16 cellular contexts compared by ENCODE assay signal in genomic region chr15:66734961-66735908, GRCh38. TPM values are rescaled to one million over a fixed set of nuclear protein-coding genes. Genes with fewer than 3 reads are reported as not detected.
A peak's percentile ranks its signal among the peaks of the same experiment; 100 is the strongest.
DNase-seq lines count a peak whose midpoint lies in the region; ATAC-seq, FAIRE-seq and TF ChIP-seq lines count a peak whose summit lies in the region.
"Had no signal": no experiment of that assay in that cellular context is flagged by ENCODE, and none has a peak within 500 bp of the region (broad histone marks: within the 10 kb centered on the region; RNA-seq: fewer than 3 reads in every experiment).

No MANE protein-coding gene starts in this region.

- no peak overlapping the region for H2AFZ ChIP-seq in HepG2 (ENCODE audit: low read length)

- H3K27me3 Mint-ChIP-seq in activated naive CD4-positive, alpha-beta T cell treated with anti-CD3 and anti-CD28 coated beads, Interleukin-2, amount 10 ng/mL, durations not matched to agents 7 days and 5 days: peaks cover 32% of the 10 kb centered on the region

- TF ChIP-seq EP300 in HepG2 (IDR thresholded peaks at IDR 0.05; ENCODE audit: low read depth in 2 of 2, low read length in 2 of 2): no peak
- TF ChIP-seq EP300 in HepG2 (CRISPR knock-in tag; IDR thresholded peaks at IDR 0.05; ENCODE audit: borderline replicate concordance): no peak

- no TSS peak for BruUV-seq in HepG2 (replicated peaks; lab: Mats Ljungman, UMichigan)

- CTCF ChIA-PET in HepG2 (lab: Yijun Ruan, JAX; ENCODE audit: low intra/inter-chr PET ratio, low total read pairs): no interaction called here
- CTCF ChIA-PET in activated naive CD4-positive, alpha-beta T cell treated with anti-CD3 and anti-CD28 coated beads, Interleukin-2, amount 10 ng/mL, durations not matched to agents 7 days and 5 days (lab: Charles Lee): interaction anchor here (1.5 kb wide), 1 partner anchor 10 kb away, joined by 3 read pairs; no protein-coding TSS in a partner anchor

- no peaks in the 10 kb centered on the region for H3K9me3 Mint-ChIP-seq in activated naive CD4-positive, alpha-beta T cell treated with anti-CD3 and anti-CD28 coated beads, Interleukin-2, amount 10 ng/mL, durations not matched to agents 7 days and 5 days

- ATAC-seq in HepG2 (no peak), left ventricle myocardium superior (peak; percentile 35), sciatic nerve (peak; percentile 73), HG02938 (IDR thresholded peaks at IDR 0.05; ENCODE audit: unreplicated experiment) (no peak), GM21619 (IDR thresholded peaks at IDR 0.05; ENCODE audit: unreplicated experiment) (no peak)

- no peak for TF ChIP-seq POLR2A in HepG2 (IDR thresholded peaks at IDR 0.05; ENCODE audit: insufficient read depth in 1 of 2, low read depth in 2 of 2, low read length in 2 of 2)

- H3K4me3 ChIP-seq in liver (ENCODE audit: low read depth in 1 of 3, low read length in 3 of 3) (no peak overlapping the region), HepG2 (replicated peaks in 1 of 3; ENCODE audit: insufficient read depth in 1 of 3, low read depth in 2 of 3, low read length in 3 of 3) (no peak overlapping the region)

- H3K27ac ChIP-seq in liver (ENCODE audit: low read depth in 1 of 2, low read length in 2 of 2) (peak overlapping the region; percentile 45 to 73), HepG2 (ENCODE audit: extremely low read length, insufficient read depth, low read length) (no peak overlapping the region)
- H3K27ac ChIP-seq: HL-60 had no signal

- no peak overlapping the region for H3K4me3 Mint-ChIP-seq in activated naive CD4-positive, alpha-beta T cell treated with anti-CD3 and anti-CD28 coated beads, Interleukin-2, amount 10 ng/mL, durations not matched to agents 7 days and 5 days

- no peak overlapping the region for H3K4me2 ChIP-seq in HepG2 (ENCODE audit: low read depth, low read length)

- peaks cover 7 to 27% (median 20%) of the 10 kb centered on the region in 4 donors for H3K4me1 ChIP-seq in liver (ENCODE audit: control insufficient read depth in 4 of 4, insufficient read depth in 4 of 4, low read length in 3 of 4)
- peaks cover 17% of the 10 kb centered on the region for H3K4me1 ChIP-seq in HepG2 (ENCODE audit: insufficient read depth, low read length)

- DNase-seq in HepG2 (ENCODE audit: low spot score) (no peak), left ventricle myocardium superior (no peak), sciatic nerve (ENCODE audit: low spot score) (no peak), frontal cortex (ENCODE audit: low spot score in 2 of 2) (no peak)
- no peak for DNase-seq in activated naive CD4-positive, alpha-beta T cell treated with anti-CD3 and anti-CD28 coated beads, Interleukin-2, amount 10 ng/mL, durations not matched to agents 7 days and 5 days
- DNase-seq: activated CD4-positive, CD25-positive, alpha-beta regulatory T cell; activated gamma-delta T cell treated with Interleukin-2 at 50 U/mL for 16 hours; GDM1; Kasumi-1; mesendoderm; NCI-H524; stimulated activated naive CD4-positive, alpha-beta T cell treated with Interleukin-2 at 50 U/mL for 16 hours had no signal

- POLR2A ChIA-PET in HepG2 (lab: Yijun Ruan, JAX): no interaction called here

- no peak for TF ChIP-seq RAD21 in liver (IDR thresholded peaks at IDR 0.05)
- TF ChIP-seq RAD21 in HepG2 (CRISPR knock-in tag; IDR thresholded peaks at IDR 0.05): no peak

- intact Hi-C loops in HepG2 (cut with micrococcal nuclease; ENCODE audit: unreplicated experiment) (no loop called here), left ventricle myocardium superior (cut with micrococcal nuclease) (no loop called here), sciatic nerve (cut with DNase I) (no loop called here)

- H3K79me2 ChIP-seq in HepG2 (ENCODE audit: insufficient read depth, low read length): peaks cover 2% of the 10 kb centered on the region

- no peaks in the 10 kb centered on the region for H3K36me3 Mint-ChIP-seq in activated naive CD4-positive, alpha-beta T cell treated with anti-CD3 and anti-CD28 coated beads, Interleukin-2, amount 10 ng/mL, durations not matched to agents 7 days and 5 days

- WGBS in liver: 73% methylated on average over 10 of the region's 10 CpGs
- WGBS in HepG2 (ENCODE audit: low lambda C conversion rate): 91% methylated on average over 7 of the region's 10 CpGs

- no peaks in the 10 kb centered on the region for H4K20me1 ChIP-seq in HepG2 (ENCODE audit: insufficient read depth, low read length)

- H3K9me3 ChIP-seq in liver (ENCODE audit: control insufficient read depth in 4 of 4, low read length in 3 of 4): no peaks in the 10 kb centered on the region
- no peaks in the 10 kb centered on the region for H3K9me3 ChIP-seq in HepG2 (ENCODE audit: low read length)

- FAIRE-seq in HepG2 (lab: Jason Lieb, UNC) (no peak), frontal cortex (lab: Jason Lieb, UNC) (no peak)

- H3K9ac ChIP-seq in liver (ENCODE audit: low read depth in 1 of 2, low read length in 2 of 2): no peak overlapping the region
- H3K9ac ChIP-seq in HepG2 (ENCODE audit: insufficient read depth, low read depth, low read length): no peak overlapping the region

- no peak for TF ChIP-seq CTCF in liver (IDR thresholded peaks at IDR 0.05; ENCODE audit: low read depth, low read length, missing input control)
- TF ChIP-seq CTCF in HepG2 (CRISPR knock-in tag; IDR thresholded peaks at IDR 0.05): no peak

- in situ Hi-C loops in HepG2 (cut with HindIII; ENCODE audit: extremely low pct_ligation_motif_present, low pct_unique_long_range_greater_than_20kb): no loop called here

- H3K4me1 Mint-ChIP-seq in activated naive CD4-positive, alpha-beta T cell treated with anti-CD3 and anti-CD28 coated beads, Interleukin-2, amount 10 ng/mL, durations not matched to agents 7 days and 5 days: no peaks in the 10 kb centered on the region

- no peaks in the 10 kb centered on the region for H3K27me3 ChIP-seq in liver (ENCODE audit: control insufficient read depth in 4 of 4, insufficient read depth in 4 of 4, low read length in 3 of 4)
- H3K27me3 ChIP-seq in HepG2 (ENCODE audit: control insufficient read depth in 1 of 2, insufficient read depth in 2 of 2, low read length in 2 of 2): no peaks in the 10 kb centered on the region

- H3K27ac Mint-ChIP-seq in activated naive CD4-positive, alpha-beta T cell treated with anti-CD3 and anti-CD28 coated beads, Interleukin-2, amount 10 ng/mL, durations not matched to agents 7 days and 5 days: no peak overlapping the region

- H3K36me3 ChIP-seq in liver (ENCODE audit: control insufficient read depth in 4 of 4, insufficient read depth in 3 of 4, low read depth in 1 of 4, low read length in 3 of 4): no peaks in the 10 kb centered on the region
- H3K36me3 ChIP-seq in HepG2 (replicated peaks in 1 of 2; ENCODE audit: control insufficient read depth in 1 of 2, insufficient read depth in 2 of 2, low read length in 2 of 2): peaks cover 3 to 5% of the 10 kb centered on the region in 2 experiments; a peak in 1 of 5 replicates

TF ChIP-seq in liver, 16 proteins besides CTCF, POLR2A, EP300 and RAD21:
- TF ChIP-seq FOXA2 (IDR thresholded peaks at IDR 0.05) (no peak), HNF4A (conservative IDR thresholded peaks at IDR 0.05) (peak; percentile 29 to 43), YY1 (IDR thresholded peaks at IDR 0.05) (no peak), HNF4G (IDR thresholded peaks at IDR 0.05) (no peak), FOXA1 (IDR thresholded peaks at IDR 0.05) (no peak), GABPA (IDR thresholded peaks at IDR 0.05 in 1 of 2, conservative IDR thresholded peaks at IDR 0.05 in 1 of 2) (no peak), JUND (IDR thresholded peaks at IDR 0.05) (no peak), TAF1 (conservative IDR thresholded peaks at IDR 0.05) (no peak)
TF ChIP-seq in liver: peak in this region for 1.

TF ChIP-seq in HepG2, 621 proteins besides CTCF, POLR2A, EP300 and RAD21 (continues in another document):
- no peak for TF ChIP-seq SAFB2 (CRISPR knock-in tag; IDR thresholded peaks at IDR 0.05; ENCODE audit: borderline replicate concordance, low read depth)
- TF ChIP-seq ATF7-NPFF (CRISPR knock-in tag; IDR thresholded peaks at IDR 0.05; ENCODE audit: low read depth): no peak
- TF ChIP-seq ZBTB37 (CRISPR knock-in tag; IDR thresholded peaks at IDR 0.05): no peak

RNA-seq across cellular contexts. Expression of gene SMAD6, which starts 33.2 kb away (rescaled TPM):
- total RNA-seq in liver (10 to 100 TPM; 14.1 to 15.1 TPM), HepG2 (2016; rRNA removed; fragmentation: Illumina TruSeq; extraction: Trizol) (2.6 and 4.4 TPM in 2 replicates), left ventricle myocardium superior (14.9 TPM), sciatic nerve (62.4 TPM), frontal cortex (2.4 TPM)
- polyA plus RNA-seq in liver (1 to 10 TPM; 1.2 to 7.9 TPM), HepG2 (2011; rRNA removed) (3.1 and 3.3 TPM in 2 replicates)
- 0.79 and 0.91 TPM in 2 replicates for total RNA-seq in HepG2 (2016; cell fraction: cytosol; rRNA removed; fragmentation: Illumina TruSeq; extraction: Trizol; ENCODE audit: low read depth)
- 2.3 and 4.5 TPM in 2 replicates for total RNA-seq in HepG2 (2016; cell fraction: insoluble cytoplasmic fraction; rRNA removed; fragmentation: Illumina TruSeq; extraction: Trizol)
- total RNA-seq in HepG2 (2016; cell fraction: membrane; rRNA removed; fragmentation: Illumina TruSeq; extraction: Trizol): 2.0 and 2.2 TPM in 2 replicates
- 7.0 and 9.1 TPM in 2 replicates for total RNA-seq in HepG2 (2016; cell fraction: nucleus; rRNA removed; fragmentation: Illumina TruSeq; extraction: Trizol)
- 1.3 and 2.9 TPM in 2 replicates for polyA plus RNA-seq in HepG2 (2011; cell fraction: cytosol; rRNA removed)
- 6.7 and 14.1 TPM in 2 replicates for polyA plus RNA-seq in HepG2 (2011; cell fraction: nucleus; rRNA removed)
- polyA plus RNA-seq in HepG2 (2012): 3.3 and 3.9 TPM in 2 replicates
- 1.1 and 2.0 TPM in 2 replicates for polyA plus RNA-seq in HepG2 (2016; cell fraction: cytosol; fragmentation: Illumina TruSeq; extraction: Trizol; ENCODE audit: low read depth)
- 2.3 and 2.9 TPM in 2 replicates for polyA plus RNA-seq in HepG2 (2016; cell fraction: insoluble cytoplasmic fraction; fragmentation: Illumina TruSeq; extraction: Trizol; ENCODE audit: low read depth)
- 1.5 and 2.1 TPM in 2 replicates for polyA plus RNA-seq in HepG2 (2016; cell fraction: membrane; fragmentation: Illumina TruSeq; extraction: Trizol; ENCODE audit: low read depth)
- polyA plus RNA-seq in HepG2 (2016; cell fraction: nucleus; fragmentation: Illumina TruSeq; extraction: Trizol; ENCODE audit: insufficient read depth, low read depth): 7.1 and 8.1 TPM in 2 replicates
- polyA minus RNA-seq in HepG2 (2011; rRNA and poly(A)+ RNA removed; ENCODE audit: low replicate concordance): 19.3 and 109 TPM in 2 replicates
- 5.3 and 5.6 TPM in 2 replicates for polyA minus RNA-seq in HepG2 (2011; cell fraction: cytosol; rRNA and poly(A)+ RNA removed)
- 11.7 and 25.1 TPM in 2 replicates for polyA minus RNA-seq in HepG2 (2011; cell fraction: nucleus; rRNA and poly(A)+ RNA removed)

Comparison
In these comparisons a context has a peak if more than half of its experiments do, and no peak if none do; other contexts are left out.
1. ATAC-seq: peak in left ventricle myocardium superior (single experiment) and sciatic nerve (single experiment); none in HepG2 (single experiment), HG02938 (single experiment) and GM21619 (single experiment).